ENCODE assay signal across 17 cellular contexts in genomic region chr1:230713547-230713914, GRCh38. TPM values are rescaled to one million over a fixed set of nuclear protein-coding genes. Genes with fewer than 3 reads are reported as not detected.
DNase-seq lines count a peak whose midpoint lies in the region; ATAC-seq, FAIRE-seq and TF ChIP-seq lines count a peak whose summit lies in the region.
"Had no signal": no experiment of that assay in that cellular context is flagged by ENCODE, and none has a peak within 500 bp of the region (broad histone marks: within the 10 kb centered on the region; RNA-seq: fewer than 3 reads in every experiment).

No MANE protein-coding gene starts in this region.

- H3K27ac ChIP-seq in breast epithelium (peak overlapping the region in 1 of 2 donors; percentile 33), mammary epithelial cell (ENCODE audit: insufficient read depth, low read depth, low read length) (no peak overlapping the region), heart left ventricle (peak overlapping the region; percentile 54 to 93 (median 82)), pancreas (peak overlapping the region in 3 of 4 donors; percentile 38 to 80 (median 77))

- CTCF ChIA-PET in mammary epithelial cell (lab: Charles Lee; ENCODE audit: low non-redundant PET), result interaction anchor here (0.5 kb wide), 1 partner anchor 30 kb away, joined by 3 read pairs; no protein-coding TSS in a partner anchor

- H3K4me2 ChIP-seq in mammary epithelial cell (ENCODE audit: insufficient read depth, low read depth, low read length), result no peak overlapping the region

- H4K20me1 ChIP-seq in mammary epithelial cell (ENCODE audit: insufficient read depth, low read length), result no peaks in the 10 kb centered on the region

- no peak overlapping the region for H3K9ac ChIP-seq in mammary epithelial cell (ENCODE audit: insufficient read depth, low read length)

- H3K27me3 ChIP-seq in breast epithelium, result no peaks in the 10 kb centered on the region
- H3K27me3 ChIP-seq in mammary epithelial cell (ENCODE audit: insufficient read depth, low read length), result no peaks in the 10 kb centered on the region
- no peaks in the 10 kb centered on the region for H3K27me3 ChIP-seq in heart left ventricle
- no peaks in the 10 kb centered on the region for H3K27me3 ChIP-seq in pancreas

- intact Hi-C loops in breast epithelium (cut with DNase I; ENCODE audit: low total_unique reads) (loop anchor here (10.0 kb wide), 1 partner anchor 1681 kb away; no protein-coding TSS in a partner anchor), mammary epithelial cell (cut with micrococcal nuclease) (no loop called here), heart left ventricle (cut with DNase I) (loop anchor here in 2 of 10 donors (5.0 kb wide), 2 partner anchors 44 to 59 kb away; no protein-coding TSS in a partner anchor), pancreas (cut with DNase I) (no loop called here), lower leg skin (cut with DNase I; ENCODE audit: low total_unique reads) (no loop called here)

- no peak for DNase-seq in breast epithelium (ENCODE audit: low spot score in 2 of 2)
- DNase-seq in mammary epithelial cell, result no peak
- DNase-seq in heart left ventricle, result no peak
- no peak for DNase-seq in pancreas
- no peak for DNase-seq in central memory CD4-positive, alpha-beta T cell
- DNase-seq in D721Med (ENCODE audit: insufficient read length, low spot score), result no peak
- DNase-seq in stimulated activated naive CD4-positive, alpha-beta T cell (lab: John Stamatoyannopoulos, UW), result no peak
- DNase-seq in lower leg skin (ENCODE audit: low spot score in 2 of 2), result no peak
- DNase-seq: 8988T; CD4-positive, alpha-beta memory T cell; MM.1S; NCI-H1930; NCI-H510A had no signal

- no peak overlapping the region for H2AFZ ChIP-seq in mammary epithelial cell (ENCODE audit: low read depth, low read length)

- FAIRE-seq in pancreas (lab: Jason Lieb, UNC), result no peak
- FAIRE-seq in D721Med (lab: Jason Lieb, UNC), result no peak
- FAIRE-seq: bronchial epithelial cell, GM12878 had no signal

- H3K79me2 ChIP-seq in mammary epithelial cell (ENCODE audit: insufficient read depth, low read length), result no peaks in the 10 kb centered on the region

- in situ Hi-C loops in mammary epithelial cell (cut with MboI; ENCODE audit: low sequenced_read_pairs in 2 of 2), result no loop called here

- no TSS peak for BruUV-seq in mammary epithelial cell (replicated peaks; lab: Mats Ljungman, UMichigan)

- dilution Hi-C loops in mammary epithelial cell (cut with HindIII; ENCODE audit: low sequenced_read_pairs), result no loop called here

- H3K36me3 ChIP-seq in breast epithelium (no peaks in the 10 kb centered on the region), mammary epithelial cell (ENCODE audit: insufficient read depth, low read length) (no peaks in the 10 kb centered on the region), heart left ventricle (peaks cover 0 to 18% (median 0%) of the 10 kb centered on the region in 9 donors), pancreas (no peaks in the 10 kb centered on the region)
- H3K36me3 ChIP-seq: HAP-1 had no signal

- TF ChIP-seq CTCF in breast epithelium (IDR thresholded peaks at IDR 0.05) (no peak), mammary epithelial cell (conservative IDR thresholded peaks at IDR 0.05 in 1 of 2, IDR thresholded peaks at IDR 0.05 in 1 of 2; ENCODE audit: extremely low read depth in 1 of 2, insufficient read depth in 1 of 2, low read depth in 1 of 2, low read length in 2 of 2) (no peak), heart left ventricle (IDR thresholded peaks at IDR 0.05) (no peak), pancreas (IDR thresholded peaks at IDR 0.05) (no peak), D721Med (IDR thresholded peaks at IDR 0.05; ENCODE audit: insufficient read depth, missing control alignments) (no peak), lower leg skin (IDR thresholded peaks at IDR 0.05) (no peak)

- TF ChIP-seq POLR2A in breast epithelium (IDR thresholded peaks at IDR 0.05) (no peak), heart left ventricle (IDR thresholded peaks at IDR 0.05) (no peak), lower leg skin (IDR thresholded peaks at IDR 0.05) (no peak)

- H3K4me3 ChIP-seq in breast epithelium (peak overlapping the region in 2 of 3 donors; percentile 29 to 40), mammary epithelial cell (replicated peaks in 1 of 3; ENCODE audit: insufficient read depth in 1 of 3, low read depth in 2 of 3, low read length in 3 of 3) (no peak overlapping the region), heart left ventricle (peak overlapping the region; percentile 18 to 76 (median 52)), pancreas (no peak overlapping the region), lower leg skin (ENCODE audit: low read depth, poor library complexity, severe bottlenecking) (no peak overlapping the region)
- H3K4me3 ChIP-seq: GM12878, HAP-1 had no signal

- H3K4me1 ChIP-seq in breast epithelium (peaks cover 0 to 7% of the 10 kb centered on the region in 2 donors), mammary epithelial cell (ENCODE audit: insufficient read depth, low read length) (no peaks in the 10 kb centered on the region), heart left ventricle (peaks cover 0 to 54% (median 17%) of the 10 kb centered on the region in 12 donors), pancreas (peaks cover 6 to 15% (median 12%) of the 10 kb centered on the region in 3 donors)
- H3K4me1 ChIP-seq: HAP-1 had no signal

- 82% methylated on average over 7 of the region's 8 CpGs for WGBS in mammary epithelial cell (ENCODE audit: low coverage, missing lambda C conversion rate)
- WGBS in heart left ventricle, 4 donors, result 29 to 62% (median 55%) methylated on average over 7 to 8 of the region's 8 CpGs
- 78 to 83% methylated on average over 8 of the region's 8 CpGs for WGBS in pancreas, 2 donors
- 77 to 85% methylated on average over 8 of the region's 8 CpGs for WGBS in lower leg skin, 2 donors

- no peaks in the 10 kb centered on the region for H3K9me3 ChIP-seq in breast epithelium
- no peaks in the 10 kb centered on the region for H3K9me3 ChIP-seq in mammary epithelial cell (replicated peaks; ENCODE audit: insufficient read depth, low read length)
- no peaks in the 10 kb centered on the region for H3K9me3 ChIP-seq in heart left ventricle
- no peaks in the 10 kb centered on the region for H3K9me3 ChIP-seq in pancreas
- H3K9me3 ChIP-seq: HAP-1 had no signal

- peak in 1 of 4 donors; percentile 18 for ATAC-seq in heart left ventricle
- ATAC-seq in pancreas, result no peak
- ATAC-seq: GM12878, Panc1 had no signal

RNA-seq across cellular contexts. Expression of gene AGT, which starts 0.4 kb away (rescaled TPM):
- 1 to 10 TPM in 2 of 3 donors, under 1 TPM in 1; 0.59 to 9.1 (median 8.2) TPM for total RNA-seq in breast epithelium
- under 1 TPM in 1 of 2 donors, not detected in 1; 0.17 TPM for total RNA-seq in mammary epithelial cell
- not detected for polyA plus RNA-seq in mammary epithelial cell
- not detected for polyA minus RNA-seq in mammary epithelial cell
- 100 to 1,000 TPM in 1 of 9 donors, 10 to 100 TPM in 8; 37.1 to 182 (median 69.8) TPM for total RNA-seq in heart left ventricle
- 10 to 100 TPM; 44.2 to 72.5 TPM for polyA plus RNA-seq in heart left ventricle
- total RNA-seq in pancreas, result 10 to 100 TPM in 2 of 6 donors, 1 to 10 TPM in 4; 1.1 to 23.4 (median 9.1) TPM
- 1 to 10 TPM; 8.2 to 8.4 TPM for polyA plus RNA-seq in pancreas
- total RNA-seq in lower leg skin, result 1 to 10 TPM in 2 of 4 donors, under 1 TPM in 2; 0.20 to 5.8 (median 1.4) TPM
- total RNA-seq: CD4-positive, alpha-beta memory T cell had no signal
- polyA plus RNA-seq: CD4-positive, alpha-beta memory T cell; GM12878 had no signal

RNA-seq across cellular contexts. Expression of gene CAPN9, which starts 33.7 kb away (rescaled TPM):
- total RNA-seq in breast epithelium (1 to 10 TPM in 1 of 3 donors, not detected in 2; 2.3 TPM), mammary epithelial cell (not detected), heart left ventricle (under 1 TPM in 3 of 9 donors, not detected in 6; 0.12 to 0.31 (median 0.22) TPM), pancreas (under 1 TPM in 3 of 6 donors, not detected in 3; 0.08 to 0.73 (median 0.28) TPM), lower leg skin (1 to 10 TPM in 1 of 4 donors, under 1 TPM in 3; 0.11 to 1.1 (median 0.27) TPM)
- polyA plus RNA-seq in mammary epithelial cell (not detected), heart left ventricle (under 1 TPM in 1 of 2 donors, not detected in 1; 0.04 TPM), pancreas (not detected)
- polyA minus RNA-seq in mammary epithelial cell, result not detected
- total RNA-seq: bronchial epithelial cell; CD4-positive, alpha-beta memory T cell; GM12878 had no signal
- polyA plus RNA-seq: GM12878 had no signal

Comparison
In these comparisons a context has a peak if more than half of its experiments do, and no peak if none do; other contexts are left out.
1. H3K4me3 ChIP-seq: peak in breast epithelium (2 of 3) and heart left ventricle (12 of 12); none in mammary epithelial cell (0 of 3), pancreas (0 of 4) and lower leg skin (single experiment).